25 cellular contexts compared by ENCODE assay signal in the genomic region with DNA sequence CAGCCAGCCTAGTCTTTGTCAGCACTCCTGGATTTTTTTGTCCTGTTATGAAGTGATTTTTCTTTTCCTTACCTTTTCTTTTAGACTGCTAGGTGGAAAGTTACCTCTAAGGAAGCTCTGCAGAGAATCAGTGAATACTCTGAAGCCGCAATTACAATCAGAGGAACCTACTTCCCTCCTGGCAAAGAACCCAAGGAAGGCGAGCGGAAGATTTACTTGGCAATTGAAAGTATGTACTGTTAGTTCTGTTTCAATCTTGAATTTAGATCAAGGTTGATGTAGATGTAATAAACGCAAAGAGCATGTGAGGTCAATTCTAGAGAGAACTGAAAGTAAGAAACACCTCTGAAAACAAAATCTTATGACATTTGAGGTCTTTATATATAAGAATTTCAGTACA.
"Had no signal": no experiment of that assay in that cellular context is flagged by ENCODE, and none has a peak within 500 bp of the region (broad histone marks: within the 10 kb centered on the region; RNA-seq: fewer than 3 reads in every experiment).

No MANE protein-coding gene starts in this region.

- FAIRE-seq: keratinocyte had no signal

- ATAC-seq: left cardiac atrium; mucosa of descending colon; naive thymus-derived CD4-positive, alpha-beta T cell; natural killer cell treated with Interleukin-12 subunit alpha and Interleukin-12 subunit beta and Interleukin-15 and Interleukin-18, amount 100 ng/mL, for 72 hours; right lobe of liver; stimulated activated memory B cell treated with anti-CD40 and anti-IgM and Interleukin-4, amounts not matched to agents 10 μg/mL and 1 μg/mL and 100 μg/mL, for 72 hours; stimulated activated naive CD8-positive, alpha-beta T cell treated with anti-CD3 and anti-CD28 coated beads, Interleukin-15, amount 100 ng/mL, for 72 hours had no signal

- H3K36me3 ChIP-seq: ovary had no signal

- H3K4me2 ChIP-seq: smooth muscle cell had no signal

- H3K4me1 ChIP-seq: right atrium auricular region, testis, thyroid gland, transverse colon, vagina had no signal

- DNase-seq: kidney glomerular epithelial cell; left cardiac atrium; left lung; midbrain; mucosa of descending colon; naive thymus-derived CD4-positive, alpha-beta T cell; ovary; right lobe of liver; stimulated activated CD4-positive, alpha-beta T cell treated with anti-CD3 and anti-CD28 coated beads, Interleukin-1b, Interleukin-23, amount 100 ng/mL, for 48 hours; stimulated activated CD4-positive, alpha-beta T cell treated with anti-CD3 and anti-CD28 coated beads, Interleukin-2, amount 100 ng/mL, for 48 hours; stimulated activated CD4-positive, alpha-beta T cell treated with anti-CD3 and anti-CD28 coated beads, Interleukin-4, amount 100 ng/mL, for 4 hours; stimulated activated CD8-positive, alpha-beta memory T cell treated with anti-CD3 and anti-CD28 coated beads, Interleukin-4, amount 100 ng/mL, for 48 hours; stimulated activated naive CD4-positive, alpha-beta T cell treated with Interleukin-2 at 50 U/mL for 16 hours; stimulated activated naive CD8-positive, alpha-beta T cell treated with anti-CD3 and anti-CD28 coated beads, Interleukin-15, amount 100 ng/mL, for 72 hours; testis; thyroid gland; transverse colon had no signal

- H3K4me3 ChIP-seq: left lung, lung, mucosa of descending colon, ovary, right atrium auricular region, right lobe of liver, smooth muscle cell, testis, thyroid gland, transverse colon, upper lobe of left lung, vagina had no signal

- H3K27ac ChIP-seq: left lung, ovary, right atrium auricular region, right lobe of liver, testis, thyroid gland, transverse colon, upper lobe of left lung, vagina had no signal

- H3K9me3 ChIP-seq: left lung, mucosa of descending colon, ovary, right atrium auricular region, right lobe of liver, testis, thyroid gland, transverse colon, upper lobe of left lung, vagina had no signal

- H3K27me3 ChIP-seq: left lung, ovary, right atrium auricular region, right lobe of liver, testis, thyroid gland, transverse colon, upper lobe of left lung, vagina had no signal
